26 cellular contexts compared by ENCODE assay signal in the genomic region with DNA sequence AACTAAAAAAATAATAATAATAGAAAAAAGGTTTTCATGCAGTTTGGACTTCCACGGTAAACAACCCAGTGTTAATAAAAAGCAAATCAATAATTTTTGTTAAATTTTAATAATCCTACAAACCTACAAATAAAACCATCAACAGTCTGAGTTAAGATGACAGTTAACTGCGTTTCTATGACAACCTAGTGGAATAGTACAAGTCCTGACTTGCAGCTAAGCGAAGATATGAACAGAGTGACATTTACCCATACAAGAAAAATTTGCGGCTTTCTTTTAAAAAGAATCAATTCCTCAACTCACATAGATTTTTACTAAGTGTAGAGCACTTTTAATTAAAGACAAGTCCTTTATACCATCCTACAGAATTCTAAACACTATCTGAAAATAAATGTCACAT. TPM values are rescaled to one million over a fixed set of nuclear protein-coding genes. Genes with fewer than 3 reads are reported as not detected.
DNase-seq lines count a peak whose midpoint lies in the region; ATAC-seq and TF ChIP-seq lines count a peak whose summit lies in the region.
"Had no signal": no experiment of that assay in that cellular context is flagged by ENCODE, and none has a peak within 500 bp of the region (broad histone marks: within the 10 kb centered on the region; RNA-seq: fewer than 3 reads in every experiment).

No MANE protein-coding gene starts in this region.

- no peak for ATAC-seq in aorta (ENCODE audit: low FRiP score)
- ATAC-seq: A549, GM12878, GM23338, PC-3 had no signal

- no TSS peak for BruUV-seq in mammary epithelial cell (replicated peaks; lab: Mats Ljungman, UMichigan)

- no peaks in the 10 kb centered on the region for H3K4me1 ChIP-seq in mammary epithelial cell (ENCODE audit: insufficient read depth, low read length)
- H3K4me1 ChIP-seq in breast epithelium = no peaks in the 10 kb centered on the region
- no peaks in the 10 kb centered on the region for H3K4me1 ChIP-seq in smooth muscle cell (ENCODE audit: low read depth)
- H3K4me1 ChIP-seq in aorta (ENCODE audit: control insufficient read depth in 1 of 2, insufficient read depth in 2 of 2, low read length in 2 of 2) = peaks cover 0 to 1% of the 10 kb centered on the region in 2 donors
- H3K4me1 ChIP-seq: A549 had no signal

- H3K27ac ChIP-seq in mammary epithelial cell (ENCODE audit: insufficient read depth, low read depth, low read length) (no peak overlapping the region), breast epithelium (no peak overlapping the region), smooth muscle cell (ENCODE audit: low read depth) (peak overlapping the region; percentile 63), aorta (ENCODE audit: low read depth in 1 of 2, low read length in 2 of 2) (no peak overlapping the region)
- H3K27ac ChIP-seq: A549, BLaER1 had no signal

- no peaks in the 10 kb centered on the region for H3K9me3 ChIP-seq in mammary epithelial cell (replicated peaks; ENCODE audit: insufficient read depth, low read length)
- H3K9me3 ChIP-seq in breast epithelium = no peaks in the 10 kb centered on the region
- H3K9me3 ChIP-seq in smooth muscle cell (replicated peaks; ENCODE audit: low read depth) = no peaks in the 10 kb centered on the region
- H3K9me3 ChIP-seq in aorta (ENCODE audit: control insufficient read depth, low read length) = no peaks in the 10 kb centered on the region
- H3K9me3 ChIP-seq: A549, BLaER1, MG63 had no signal

- WGBS in mammary epithelial cell (ENCODE audit: low coverage, missing lambda C conversion rate) = 82% methylated on average over 4 of the region's 4 CpGs
- 78% methylated on average over 4 of the region's 4 CpGs for WGBS in smooth muscle cell (ENCODE audit: low lambda C conversion rate)
- WGBS in aorta, 2 donors = 95 to 96% methylated on average over 4 of the region's 4 CpGs

- dilution Hi-C loops in mammary epithelial cell (cut with HindIII; ENCODE audit: low sequenced_read_pairs) = no loop called here

- CTCF ChIA-PET in mammary epithelial cell (lab: Charles Lee; ENCODE audit: low non-redundant PET) = no interaction called here

- DNase-seq in mammary epithelial cell (peak; percentile 11), breast epithelium (ENCODE audit: low spot score in 2 of 2) (no peak), astrocyte of the hippocampus (ENCODE audit: low read depth, low spot score) (peak; percentile 7), fibroblast of peridontal ligament (ENCODE audit: extremely low read depth) (peak; percentile 5), smooth muscle cell (lab: John Stamatoyannopoulos, UW; ENCODE audit: unreplicated experiment) (no peak), aorta (no peak), MV-4-11 (lab: John Stamatoyannopoulos, UW) (no peak), NCI-H446 (lab: John Stamatoyannopoulos, UW) (no peak)
- DNase-seq: Calu3; CD4-positive, alpha-beta memory T cell; EL; HCEC 1CT; IMR-90; Kasumi-1; MG63; NCI-H1092 treated with DMSO at 0.1 percent for 48 hours; NCI-H1694 treated with DMSO at 0.1 percent for 48 hours; NCI-H2107; NCI-H446 treated with DMSO at 0.1 percent for 48 hours; NCI-H748 treated with DMSO at 0.1 percent for 48 hours; PC-3; RPMI8226 had no signal

- peaks cover 15% of the 10 kb centered on the region for H3K79me2 ChIP-seq in mammary epithelial cell (ENCODE audit: insufficient read depth, low read length)
- H3K79me2 ChIP-seq in smooth muscle cell (ENCODE audit: low read depth) = peaks cover 25% of the 10 kb centered on the region

- H3K9ac ChIP-seq in mammary epithelial cell (ENCODE audit: insufficient read depth, low read length) (no peak overlapping the region), smooth muscle cell (ENCODE audit: low read depth) (peak overlapping the region; percentile 34)
- H3K9ac ChIP-seq: BLaER1 had no signal

- intact Hi-C loops in mammary epithelial cell (cut with micrococcal nuclease) = no loop called here
- intact Hi-C loops in breast epithelium (cut with DNase I; ENCODE audit: low total_unique reads) = no loop called here
- intact Hi-C loops in aorta (cut with DNase I) = no loop called here

- in situ Hi-C loops in mammary epithelial cell (cut with MboI; ENCODE audit: low sequenced_read_pairs in 2 of 2) = no loop called here

- H2AFZ ChIP-seq in mammary epithelial cell (ENCODE audit: low read depth, low read length) (no peak overlapping the region), smooth muscle cell (ENCODE audit: low read depth) (no peak overlapping the region)
- H2AFZ ChIP-seq: GM23338 had no signal

- peak overlapping the region; percentile 6 for H3K4me2 ChIP-seq in mammary epithelial cell (ENCODE audit: insufficient read depth, low read depth, low read length)
- no peak overlapping the region for H3K4me2 ChIP-seq in smooth muscle cell
- H3K4me2 ChIP-seq: A549, BLaER1, GM23338 had no signal

- H3K36me3 ChIP-seq in mammary epithelial cell (ENCODE audit: insufficient read depth, low read length) = no peaks in the 10 kb centered on the region
- H3K36me3 ChIP-seq in breast epithelium = peaks cover 6% of the 10 kb centered on the region
- no peaks in the 10 kb centered on the region for H3K36me3 ChIP-seq in smooth muscle cell (ENCODE audit: low read depth)
- H3K36me3 ChIP-seq in aorta (ENCODE audit: control insufficient read depth in 1 of 2, insufficient read depth in 2 of 2, low read length in 1 of 2) = peaks cover 0 to 5% of the 10 kb centered on the region in 2 donors
- H3K36me3 ChIP-seq: MG63 had no signal

- no peaks in the 10 kb centered on the region for H3F3A ChIP-seq in smooth muscle cell (ENCODE audit: low read depth)

- no peaks in the 10 kb centered on the region for H4K20me1 ChIP-seq in mammary epithelial cell (ENCODE audit: insufficient read depth, low read length)
- H4K20me1 ChIP-seq in smooth muscle cell (ENCODE audit: low read depth) = peaks cover 36% of the 10 kb centered on the region

- H3K4me3 ChIP-seq in mammary epithelial cell (replicated peaks in 1 of 3; ENCODE audit: insufficient read depth in 1 of 3, low read depth in 2 of 3, low read length in 3 of 3) (no peak overlapping the region), breast epithelium (no peak overlapping the region), smooth muscle cell (no peak overlapping the region), aorta (ENCODE audit: low read length in 2 of 2) (no peak overlapping the region)
- H3K4me3 ChIP-seq: A549, BLaER1, GM12878, GM23338, MG63 had no signal

- no peak for TF ChIP-seq CTCF in mammary epithelial cell (conservative IDR thresholded peaks at IDR 0.05 in 1 of 2, IDR thresholded peaks at IDR 0.05 in 1 of 2; ENCODE audit: extremely low read depth in 1 of 2, insufficient read depth in 1 of 2, low read depth in 1 of 2, low read length in 2 of 2)
- TF ChIP-seq CTCF in breast epithelium (IDR thresholded peaks at IDR 0.05) = no peak
- TF ChIP-seq CTCF in smooth muscle cell (IDR thresholded peaks at IDR 0.05; ENCODE audit: borderline replicate concordance, insufficient read depth, poor library complexity, severe bottlenecking) = no peak

- H3K27me3 ChIP-seq in mammary epithelial cell (ENCODE audit: insufficient read depth, low read length) (no peaks in the 10 kb centered on the region), breast epithelium (no peaks in the 10 kb centered on the region), smooth muscle cell (ENCODE audit: low read depth) (no peaks in the 10 kb centered on the region), aorta (ENCODE audit: control insufficient read depth in 1 of 2, insufficient read depth in 2 of 2, low read length in 1 of 2) (no peaks in the 10 kb centered on the region)
- H3K27me3 ChIP-seq: BLaER1, MG63 had no signal

- no peak for TF ChIP-seq POLR2A in breast epithelium (IDR thresholded peaks at IDR 0.05)

RNA-seq across cellular contexts. Expression of gene VPS41, which starts 35.6 kb away (rescaled TPM):
- total RNA-seq in mammary epithelial cell (10 to 100 TPM; 44.3 to 50.7 TPM), breast epithelium (10 to 100 TPM; 40.6 to 55.8 (median 45.8) TPM), smooth muscle cell (39.7 and 51.0 TPM in 2 replicates), aorta (10 to 100 TPM; 77.0 to 92.3 TPM)
- polyA plus RNA-seq in mammary epithelial cell (10.4 TPM), smooth muscle cell (22.1 and 31.5 TPM in 2 replicates), aorta (10 to 100 TPM; 20.8 to 22.0 TPM)
- polyA minus RNA-seq in mammary epithelial cell = 97.7 TPM

Comparison
In these comparisons a context has a peak if more than half of its experiments do, and no peak if none do; other contexts are left out.
1. DNase-seq: peak in mammary epithelial cell (single experiment), astrocyte of the hippocampus (single experiment) and fibroblast of peridontal ligament (single experiment); none in breast epithelium (0 of 2), smooth muscle cell (single experiment), aorta (0 of 2), MV-4-11 (single experiment) and NCI-H446 (0 of 2).